Comparison of ENCODE assay signal across 1 cellular context in genomic region chr7:142956951-142957623, GRCh38.
TF ChIP-seq lines count a peak whose summit lies in the region.

No MANE protein-coding gene starts in this region.

TF ChIP-seq in K562, 482 proteins besides CTCF, POLR2A, EP300 and RAD21 (continued from another document and continues in another):
- TF ChIP-seq, protein P1, sequence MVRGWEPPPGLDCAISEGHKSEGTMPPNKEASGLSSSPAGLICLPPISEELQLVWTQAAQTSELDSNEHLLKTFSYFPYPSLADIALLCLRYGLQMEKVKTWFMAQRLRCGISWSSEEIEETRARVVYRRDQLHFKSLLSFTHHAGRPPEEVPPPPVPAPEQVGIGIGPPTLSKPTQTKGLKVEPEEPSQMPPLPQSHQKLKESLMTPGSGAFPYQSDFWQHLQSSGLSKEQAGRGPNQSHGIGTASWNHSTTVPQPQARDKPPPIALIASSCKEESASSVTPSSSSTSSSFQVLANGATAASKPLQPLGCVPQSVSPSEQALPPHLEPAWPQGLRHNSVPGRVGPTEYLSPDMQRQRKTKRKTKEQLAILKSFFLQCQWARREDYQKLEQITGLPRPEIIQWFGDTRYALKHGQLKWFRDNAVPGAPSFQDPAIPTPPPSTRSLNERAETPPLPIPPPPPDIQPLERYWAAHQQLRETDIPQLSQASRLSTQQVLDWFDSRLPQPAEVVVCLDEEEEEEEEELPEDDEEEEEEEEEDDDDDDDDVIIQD (CRISPR knock-in tag; IDR thresholded peaks at IDR 0.05) = no peak
- TF ChIP-seq SREBF1 (IDR thresholded peaks at IDR 0.05; ENCODE audit: borderline replicate concordance, low read depth, low read length) = no peak
- TF ChIP-seq FOXA3 (CRISPR knock-in tag; conservative IDR thresholded peaks at IDR 0.05 in 1 of 2, IDR thresholded peaks at IDR 0.05 in 1 of 2) = no peak
- TF ChIP-seq, protein P2, sequence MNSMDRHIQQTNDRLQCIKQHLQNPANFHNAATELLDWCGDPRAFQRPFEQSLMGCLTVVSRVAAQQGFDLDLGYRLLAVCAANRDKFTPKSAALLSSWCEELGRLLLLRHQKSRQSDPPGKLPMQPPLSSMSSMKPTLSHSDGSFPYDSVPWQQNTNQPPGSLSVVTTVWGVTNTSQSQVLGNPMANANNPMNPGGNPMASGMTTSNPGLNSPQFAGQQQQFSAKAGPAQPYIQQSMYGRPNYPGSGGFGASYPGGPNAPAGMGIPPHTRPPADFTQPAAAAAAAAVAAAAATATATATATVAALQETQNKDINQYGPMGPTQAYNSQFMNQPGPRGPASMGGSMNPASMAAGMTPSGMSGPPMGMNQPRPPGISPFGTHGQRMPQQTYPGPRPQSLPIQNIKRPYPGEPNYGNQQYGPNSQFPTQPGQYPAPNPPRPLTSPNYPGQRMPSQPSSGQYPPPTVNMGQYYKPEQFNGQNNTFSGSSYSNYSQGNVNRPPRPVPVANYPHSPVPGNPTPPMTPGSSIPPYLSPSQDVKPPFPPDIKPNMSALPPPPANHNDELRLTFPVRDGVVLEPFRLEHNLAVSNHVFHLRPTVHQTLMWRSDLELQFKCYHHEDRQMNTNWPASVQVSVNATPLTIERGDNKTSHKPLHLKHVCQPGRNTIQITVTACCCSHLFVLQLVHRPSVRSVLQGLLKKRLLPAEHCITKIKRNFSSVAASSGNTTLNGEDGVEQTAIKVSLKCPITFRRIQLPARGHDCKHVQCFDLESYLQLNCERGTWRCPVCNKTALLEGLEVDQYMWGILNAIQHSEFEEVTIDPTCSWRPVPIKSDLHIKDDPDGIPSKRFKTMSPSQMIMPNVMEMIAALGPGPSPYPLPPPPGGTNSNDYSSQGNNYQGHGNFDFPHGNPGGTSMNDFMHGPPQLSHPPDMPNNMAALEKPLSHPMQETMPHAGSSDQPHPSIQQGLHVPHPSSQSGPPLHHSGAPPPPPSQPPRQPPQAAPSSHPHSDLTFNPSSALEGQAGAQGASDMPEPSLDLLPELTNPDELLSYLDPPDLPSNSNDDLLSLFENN (IDR thresholded peaks at IDR 0.05; ENCODE audit: low read depth in 2 of 2, low read length in 2 of 2) = peak in 1 of 2 experiments; percentile 48; a peak in 1 of 4 replicates
- TF ChIP-seq, protein P3, sequence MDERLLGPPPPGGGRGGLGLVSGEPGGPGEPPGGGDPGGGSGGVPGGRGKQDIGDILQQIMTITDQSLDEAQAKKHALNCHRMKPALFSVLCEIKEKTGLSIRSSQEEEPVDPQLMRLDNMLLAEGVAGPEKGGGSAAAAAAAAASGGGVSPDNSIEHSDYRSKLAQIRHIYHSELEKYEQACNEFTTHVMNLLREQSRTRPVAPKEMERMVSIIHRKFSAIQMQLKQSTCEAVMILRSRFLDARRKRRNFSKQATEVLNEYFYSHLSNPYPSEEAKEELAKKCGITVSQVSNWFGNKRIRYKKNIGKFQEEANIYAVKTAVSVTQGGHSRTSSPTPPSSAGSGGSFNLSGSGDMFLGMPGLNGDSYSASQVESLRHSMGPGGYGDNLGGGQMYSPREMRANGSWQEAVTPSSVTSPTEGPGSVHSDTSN (CRISPR knock-in tag; IDR thresholded peaks at IDR 0.05; ENCODE audit: low read depth) = no peak
- TF ChIP-seq, protein P3 (tag; conservative IDR thresholded peaks at IDR 0.05; ENCODE audit: low read depth) = no peak
- no peak for TF ChIP-seq PHB2 (IDR thresholded peaks at IDR 0.05; ENCODE audit: low read depth)
- TF ChIP-seq ZNF584 (CRISPR knock-in tag; IDR thresholded peaks at IDR 0.05; ENCODE audit: low read depth) = no peak
- no peak for TF ChIP-seq ZNF511 (CRISPR knock-in tag; IDR thresholded peaks at IDR 0.05)
- TF ChIP-seq ZBTB33 (CRISPR knock-in tag; IDR thresholded peaks at IDR 0.05) = no peak
- TF ChIP-seq, protein P4, sequence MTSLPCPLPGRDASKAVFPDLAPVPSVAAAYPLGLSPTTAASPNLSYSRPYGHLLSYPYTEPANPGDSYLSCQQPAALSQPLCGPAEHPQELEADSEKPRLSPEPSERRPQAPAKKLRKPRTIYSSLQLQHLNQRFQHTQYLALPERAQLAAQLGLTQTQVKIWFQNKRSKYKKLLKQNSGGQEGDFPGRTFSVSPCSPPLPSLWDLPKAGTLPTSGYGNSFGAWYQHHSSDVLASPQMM (CRISPR knock-in tag; IDR thresholded peaks at IDR 0.05) = no peak
- peak; percentile 83 for TF ChIP-seq MAFG (tag; conservative IDR thresholded peaks at IDR 0.05)
- no peak for TF ChIP-seq TFAM (CRISPR knock-in tag; conservative IDR thresholded peaks at IDR 0.05)
- no peak for TF ChIP-seq WHSC1 (IDR thresholded peaks at IDR 0.05; ENCODE audit: low read length)
- no peak for TF ChIP-seq SAP30 (IDR thresholded peaks at IDR 0.05; ENCODE audit: borderline replicate concordance, insufficient read depth, low read depth, low read length, poor library complexity, severe bottlenecking)
- peak; percentile 70 for TF ChIP-seq ZNF316 (IDR thresholded peaks at IDR 0.05)
- TF ChIP-seq GTF2E2 (tag; IDR thresholded peaks at IDR 0.05) = no peak
- TF ChIP-seq ZNF143 (CRISPR knock-in tag; IDR thresholded peaks at IDR 0.05) = no peak
- TF ChIP-seq ZNF395 (CRISPR knock-in tag; IDR thresholded peaks at IDR 0.05) = no peak
- no peak for TF ChIP-seq ETV5 (CRISPR knock-in tag; IDR thresholded peaks at IDR 0.05; ENCODE audit: low read depth)
- TF ChIP-seq PHF20 (IDR thresholded peaks at IDR 0.05; ENCODE audit: partially characterized antibody) = no peak
- no peak for TF ChIP-seq TAF7 (tag; IDR thresholded peaks at IDR 0.05)
- TF ChIP-seq E2F8 (IDR thresholded peaks at IDR 0.05; ENCODE audit: low read depth, partially characterized antibody) = no peak
- TF ChIP-seq ZNF76 (CRISPR knock-in tag; IDR thresholded peaks at IDR 0.05; ENCODE audit: borderline replicate concordance) = no peak
- TF ChIP-seq ZNF445 (CRISPR knock-in tag; IDR thresholded peaks at IDR 0.05; ENCODE audit: low read depth) = no peak
- TF ChIP-seq PTTG1 (tag; IDR thresholded peaks at IDR 0.05; ENCODE audit: low read depth) = no peak
- no peak; the same call in 1 of the 2 replicates for TF ChIP-seq ZBTB9 (CRISPR knock-in tag; IDR thresholded peaks at IDR 0.05)
- TF ChIP-seq GABPB1 (CRISPR knock-in tag; IDR thresholded peaks at IDR 0.05) = no peak
- peak; percentile 35; the same call in 1 of the 2 replicates for TF ChIP-seq HIVEP1 (CRISPR knock-in tag; IDR thresholded peaks at IDR 0.05)
- TF ChIP-seq TCF7L2 (IDR thresholded peaks at IDR 0.05; ENCODE audit: low read depth, low read length) = no peak
- no peak for TF ChIP-seq KAT7 (CRISPR knock-in tag; IDR thresholded peaks at IDR 0.05; ENCODE audit: borderline replicate concordance)
- TF ChIP-seq E2F5 (CRISPR knock-in tag; IDR thresholded peaks at IDR 0.05) = no peak
- no peak for TF ChIP-seq ZFX (CRISPR knock-in tag; IDR thresholded peaks at IDR 0.05)
- TF ChIP-seq ZBTB8A (IDR thresholded peaks at IDR 0.05; ENCODE audit: partially characterized antibody) = no peak
- TF ChIP-seq, protein P5, sequence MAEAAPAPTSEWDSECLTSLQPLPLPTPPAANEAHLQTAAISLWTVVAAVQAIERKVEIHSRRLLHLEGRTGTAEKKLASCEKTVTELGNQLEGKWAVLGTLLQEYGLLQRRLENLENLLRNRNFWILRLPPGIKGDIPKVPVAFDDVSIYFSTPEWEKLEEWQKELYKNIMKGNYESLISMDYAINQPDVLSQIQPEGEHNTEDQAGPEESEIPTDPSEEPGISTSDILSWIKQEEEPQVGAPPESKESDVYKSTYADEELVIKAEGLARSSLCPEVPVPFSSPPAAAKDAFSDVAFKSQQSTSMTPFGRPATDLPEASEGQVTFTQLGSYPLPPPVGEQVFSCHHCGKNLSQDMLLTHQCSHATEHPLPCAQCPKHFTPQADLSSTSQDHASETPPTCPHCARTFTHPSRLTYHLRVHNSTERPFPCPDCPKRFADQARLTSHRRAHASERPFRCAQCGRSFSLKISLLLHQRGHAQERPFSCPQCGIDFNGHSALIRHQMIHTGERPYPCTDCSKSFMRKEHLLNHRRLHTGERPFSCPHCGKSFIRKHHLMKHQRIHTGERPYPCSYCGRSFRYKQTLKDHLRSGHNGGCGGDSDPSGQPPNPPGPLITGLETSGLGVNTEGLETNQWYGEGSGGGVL (CRISPR knock-in tag; IDR thresholded peaks at IDR 0.05) = no peak
- no peak for TF ChIP-seq ZNF780A (CRISPR knock-in tag; IDR thresholded peaks at IDR 0.05)
- TF ChIP-seq BRF1 (IDR thresholded peaks at IDR 0.05; ENCODE audit: borderline replicate concordance, extremely low read depth, insufficient read length) = no peak
- TF ChIP-seq PHF8 (IDR thresholded peaks at IDR 0.05; ENCODE audit: borderline replicate concordance, low read length) = no peak
